In the genomic region with DNA sequence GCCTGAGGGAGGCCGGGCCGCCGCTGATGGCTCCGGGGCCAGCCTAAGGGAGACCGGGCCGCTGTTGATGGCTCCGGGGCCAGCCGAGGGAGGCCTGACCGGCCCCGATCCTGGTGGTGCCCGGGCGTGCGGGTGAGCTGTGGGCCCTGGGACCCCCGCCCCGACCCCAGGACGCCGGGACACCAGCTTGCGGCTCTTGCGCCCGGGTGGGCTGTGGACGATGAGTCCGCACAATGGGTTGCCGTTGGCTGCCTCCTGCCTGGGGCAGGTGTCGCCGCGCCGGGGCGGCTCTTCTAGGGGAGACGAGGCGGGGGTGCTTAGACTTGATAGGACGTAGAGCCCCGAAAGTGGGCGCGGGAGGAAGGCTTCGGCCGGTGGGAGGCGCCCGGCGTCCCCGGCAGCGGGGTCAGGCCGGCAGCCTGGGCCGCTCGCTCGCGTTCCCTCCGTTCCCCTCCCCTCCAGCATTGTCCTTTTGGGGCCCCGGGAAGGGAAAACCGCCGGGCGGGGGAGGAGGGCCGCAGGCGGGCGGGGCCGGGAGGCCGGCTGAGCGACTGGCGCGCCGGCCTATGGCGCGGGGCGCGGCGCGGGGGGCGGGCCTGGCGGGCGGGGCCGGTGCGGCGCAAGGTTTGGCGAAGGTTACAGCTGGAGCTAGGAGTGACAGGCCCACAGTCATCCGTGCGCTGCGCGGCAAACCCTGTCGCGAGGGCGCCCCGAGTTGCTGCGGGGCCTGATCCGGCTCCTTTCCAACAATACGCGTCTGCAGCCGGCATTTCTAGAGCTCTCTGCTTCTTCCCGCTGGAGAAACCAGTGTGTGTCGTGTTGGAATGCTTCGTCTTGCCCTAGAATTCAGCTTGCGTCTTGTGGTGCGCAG, we compare ENCODE assay signal across 8 cellular contexts. TPM values are rescaled to one million over a fixed set of nuclear protein-coding genes. Genes with fewer than 3 reads are reported as not detected.
A peak's percentile ranks its signal among the peaks of the same experiment; 100 is the strongest.
DNase-seq lines count a peak whose midpoint lies in the region; ATAC-seq and TF ChIP-seq lines count a peak whose summit lies in the region.

No MANE protein-coding gene starts in this region.

- H3K9me3 Mint-ChIP-seq in GM23338, result no peaks in the 10 kb centered on the region

- peaks cover 42% of the 10 kb centered on the region for H4K20me1 ChIP-seq in GM23338 (replicated peaks; ENCODE audit: insufficient read depth)

- no peak overlapping the region for H3K27ac Mint-ChIP-seq in GM23338

- no peaks in the 10 kb centered on the region for H3K9me2 ChIP-seq in GM23338 (ENCODE audit: insufficient read depth)

- H3K27ac ChIP-seq in GM23338 (ENCODE audit: low read depth) (peak overlapping the region; percentile 95), foreskin keratinocyte (peak overlapping the region; percentile 60)

- ATAC-seq in GM23338, result peak; percentile 64
- ATAC-seq in foreskin keratinocyte, result peak; percentile 88

- H3K4me1 ChIP-seq in GM23338 (ENCODE audit: insufficient read depth), result peaks cover 32% of the 10 kb centered on the region
- peaks cover 4% of the 10 kb centered on the region for H3K4me1 ChIP-seq in foreskin keratinocyte
- peaks cover 40% of the 10 kb centered on the region for H3K4me1 ChIP-seq in neuron (ENCODE audit: insufficient read depth, low read length)

- no peaks in the 10 kb centered on the region; the same call in 1 of the 3 replicates for H3K36me3 Mint-ChIP-seq in GM23338 (ENCODE audit: low read depth)

- H3K4me3 Mint-ChIP-seq in GM23338, result peak overlapping the region; percentile 86

- TF ChIP-seq CTCF in GM23338 (conservative IDR thresholded peaks at IDR 0.05; ENCODE audit: low read depth in 2 of 2) (peak in 1 of 2 experiments; percentile 46; a peak in 1 of 4 replicates), foreskin keratinocyte (conservative IDR thresholded peaks at IDR 0.05) (peak; percentile 39)

- peaks cover 6% of the 10 kb centered on the region; the same call in 1 of the 2 replicates for H3K27me3 ChIP-seq in GM23338 (ENCODE audit: insufficient read depth)
- peaks cover 25% of the 10 kb centered on the region for H3K27me3 ChIP-seq in foreskin keratinocyte
- peaks cover 8% of the 10 kb centered on the region for H3K27me3 ChIP-seq in neuron (ENCODE audit: insufficient read depth, low read length)

- H2AFZ ChIP-seq in GM23338 (peak overlapping the region; percentile 81; the same call in 1 of the 2 replicates), neuron (ENCODE audit: low read depth, low read length) (peak overlapping the region; percentile 49)

- peak overlapping the region; percentile 99 for H3K4me2 ChIP-seq in GM23338

- H3K9me3 ChIP-seq in neuron (ENCODE audit: low read length), result no peaks in the 10 kb centered on the region

- no peaks in the 10 kb centered on the region for H3K27me3 Mint-ChIP-seq in GM23338 (ENCODE audit: insufficient read depth, low read depth, poor library complexity)

- H3K4me3 ChIP-seq in GM23338, result peak overlapping the region; percentile 90
- peak overlapping the region; percentile 97 for H3K4me3 ChIP-seq in neuron (ENCODE audit: low read length)

- peak; percentile 87 for DNase-seq in GDM1 (lab: John Stamatoyannopoulos, UW)
- peak; percentile 94 for DNase-seq in GM23338 (ENCODE audit: low spot score)
- DNase-seq in LHCN-M2 (ENCODE audit: low read depth), result peak; percentile 82
- peak; percentile 83 for DNase-seq in SIG-M5 treated with dmso at 0.1 percent for 504 hours (lab: John Stamatoyannopoulos, UW; ENCODE audit: unreplicated experiment)
- peak; percentile 71 to 87 (median 78) for DNase-seq in activated naive CD4-positive, alpha-beta T cell (lab: John Stamatoyannopoulos, UW)
- peak; percentile 54 to 74 for DNase-seq in foreskin keratinocyte
- peak; percentile 81 for DNase-seq in stromal cell of bone marrow (ENCODE audit: low read depth)

- H3K4me1 Mint-ChIP-seq in GM23338, result peaks cover 40% of the 10 kb centered on the region

- peaks cover 47% of the 10 kb centered on the region for H3K79me2 ChIP-seq in GM23338 (replicated peaks; ENCODE audit: insufficient read depth)

- H3F3A ChIP-seq in GM23338 (replicated peaks; ENCODE audit: low read depth), result peaks cover 21% of the 10 kb centered on the region

- H3K36me3 ChIP-seq in GM23338 (ENCODE audit: insufficient read depth), result no peaks in the 10 kb centered on the region
- H3K36me3 ChIP-seq in neuron (ENCODE audit: insufficient read depth, low read length), result peaks cover 9% of the 10 kb centered on the region

TF ChIP-seq in GM23338, 12 proteins besides CTCF, POLR2A, EP300 and RAD21:
- TF ChIP-seq, protein P1, sequence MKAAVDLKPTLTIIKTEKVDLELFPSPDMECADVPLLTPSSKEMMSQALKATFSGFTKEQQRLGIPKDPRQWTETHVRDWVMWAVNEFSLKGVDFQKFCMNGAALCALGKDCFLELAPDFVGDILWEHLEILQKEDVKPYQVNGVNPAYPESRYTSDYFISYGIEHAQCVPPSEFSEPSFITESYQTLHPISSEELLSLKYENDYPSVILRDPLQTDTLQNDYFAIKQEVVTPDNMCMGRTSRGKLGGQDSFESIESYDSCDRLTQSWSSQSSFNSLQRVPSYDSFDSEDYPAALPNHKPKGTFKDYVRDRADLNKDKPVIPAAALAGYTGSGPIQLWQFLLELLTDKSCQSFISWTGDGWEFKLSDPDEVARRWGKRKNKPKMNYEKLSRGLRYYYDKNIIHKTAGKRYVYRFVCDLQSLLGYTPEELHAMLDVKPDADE (IDR thresholded peaks at IDR 0.05), result 0 out of 2 replicates have a peak, but pooled peaks have one; percentile 27
- no peak for TF ChIP-seq NANOG (IDR thresholded peaks at IDR 0.05; ENCODE audit: borderline replicate concordance)
- peak; percentile 55 for TF ChIP-seq POLR2AphosphoS5 (IDR thresholded peaks at IDR 0.05; ENCODE audit: low read depth)
TF ChIP-seq in GM23338: peak in this region for 2.

RNA-seq across cellular contexts. Expression of a gene that starts 0.8 kb away (rescaled TPM):
- 34.9 and 45.1 TPM in 2 replicates for total RNA-seq in GM23338 (2014; rRNA removed; shearing (Covaris generic))
- polyA plus RNA-seq in GM23338 (2016; fragmentation: Nextera tagmentation; extraction: Ambion mirVana) (12.3 and 14.3 TPM in 2 replicates), foreskin keratinocyte (2.1 and 2.2 TPM in 2 replicates)
- total RNA-seq in LHCN-M2 (2014; rRNA removed) (14.1 and 19.0 TPM in 2 replicates), foreskin keratinocyte (10.1 and 10.5 TPM in 2 replicates)
- polyA plus RNA-seq in LHCN-M2 (2012), result 5.3 TPM

Comparison
In these comparisons a context has a peak if more than half of its experiments do, and no peak if none do; other contexts are left out.
1. Peak in every context shown above with its lines: DNase-seq, ATAC-seq, H3K4me3 ChIP-seq and H3K27ac ChIP-seq.